In genomic region chr4:40367451-40367850, GRCh38 we compare ENCODE assay signal across 29 cellular contexts. TPM values are rescaled to one million over a fixed set of nuclear protein-coding genes. Genes with fewer than 3 reads are reported as not detected.
DNase-seq lines count a peak whose midpoint lies in the region; ATAC-seq, FAIRE-seq and TF ChIP-seq lines count a peak whose summit lies in the region.
"Had no signal": no experiment of that assay in that cellular context is flagged by ENCODE, and none has a peak within 500 bp of the region (broad histone marks: within the 10 kb centered on the region; RNA-seq: fewer than 3 reads in every experiment).

No MANE protein-coding gene starts in this region.

- no peaks in the 10 kb centered on the region for H4K20me1 ChIP-seq in K562 (replicated peaks; ENCODE audit: control insufficient read depth, insufficient read depth, low read length)
- H4K20me1 ChIP-seq: BLaER1 treated with 17β-estradiol and CSF1 and Interleukin-3, amounts not matched to agents 10 nM and 100 nM had no signal

- H3K27me3 Mint-ChIP-seq in CD4-positive, alpha-beta memory T cell: peaks cover 0 to 5% of the 10 kb centered on the region in 2 donors
- no peaks in the 10 kb centered on the region for H3K27me3 Mint-ChIP-seq in stimulated activated naive B cell treated with anti-CD40 and anti-IgM and Interleukin-4, amounts not matched to agents 10 μg/mL and 1 μg/mL and 100 μg/mL, for 72 hours
- H3K27me3 Mint-ChIP-seq in immature natural killer cell (ENCODE audit: low read depth in 3 of 3): peaks cover 0 to 4% (median 0%) of the 10 kb centered on the region in 3 donors
- H3K27me3 Mint-ChIP-seq: CD4-positive, alpha-beta T cell had no signal

- POLR2A ChIA-PET in K562 (lab: Yijun Ruan, JAX): no interaction called here
- POLR2A ChIA-PET in CD4-positive, alpha-beta memory T cell (lab: Charles Lee; ENCODE audit: partially characterized antibody): no interaction called here

- CTCF ChIA-PET in K562 (lab: Yijun Ruan, JAX; ENCODE audit: low intra/inter-chr PET ratio): no interaction called here
- CTCF ChIA-PET in CD4-positive, alpha-beta memory T cell (lab: Charles Lee; ENCODE audit: partially characterized antibody): no interaction called here

- H3K27me3 ChIP-seq in K562 (ENCODE audit: control insufficient read depth in 2 of 2, insufficient read depth in 2 of 2, low read length in 2 of 2) (peaks cover 24 to 36% of the 10 kb centered on the region in 2 experiments), small intestine (ENCODE audit: control insufficient read depth in 2 of 2, insufficient read depth in 2 of 2, low read length in 2 of 2) (peaks cover 0 to 2% of the 10 kb centered on the region in 2 donors)
- H3K27me3 ChIP-seq in CD4-positive, alpha-beta memory T cell (ENCODE audit: insufficient read depth, low read length): no peaks in the 10 kb centered on the region
- H3K27me3 ChIP-seq: BLaER1 treated with 17β-estradiol and CSF1 and Interleukin-3, amounts not matched to agents 10 nM and 100 nM had no signal

- no peak overlapping the region for H3K27ac Mint-ChIP-seq in CD4-positive, alpha-beta memory T cell
- H3K27ac Mint-ChIP-seq in stimulated activated naive B cell treated with anti-CD40 and anti-IgM and Interleukin-4, amounts not matched to agents 10 μg/mL and 1 μg/mL and 100 μg/mL, for 72 hours: no peak overlapping the region
- H3K27ac Mint-ChIP-seq in immature natural killer cell: no peak overlapping the region
- H3K27ac Mint-ChIP-seq: CD4-positive, alpha-beta T cell had no signal

- intact Hi-C loops in K562 (cut with micrococcal nuclease): no loop called here
- intact Hi-C loops in CD4-positive, alpha-beta memory T cell (cut with micrococcal nuclease): no loop called here

- H3K4me2 ChIP-seq in K562 (ENCODE audit: insufficient read depth, low read length): no peak overlapping the region
- H3K4me2 ChIP-seq: BLaER1 treated with 17β-estradiol and CSF1 and Interleukin-3, amounts not matched to agents 10 nM and 100 nM had no signal

- H3K9me1 ChIP-seq in K562 (ENCODE audit: control insufficient read depth, insufficient read depth, low read length): no peaks in the 10 kb centered on the region

- no peak for TF ChIP-seq RAD21 in K562 (CRISPR knock-in tag; conservative IDR thresholded peaks at IDR 0.05 in 1 of 2, IDR thresholded peaks at IDR 0.05 in 1 of 2)

- no peak overlapping the region for H2AFZ ChIP-seq in K562 (ENCODE audit: low read depth, low read length)

- no peaks in the 10 kb centered on the region for H3K79me2 ChIP-seq in K562 (ENCODE audit: control insufficient read depth, insufficient read depth, low read length)

- H3K36me3 Mint-ChIP-seq in CD4-positive, alpha-beta memory T cell: no peaks in the 10 kb centered on the region
- H3K36me3 Mint-ChIP-seq in stimulated activated naive B cell treated with anti-CD40 and anti-IgM and Interleukin-4, amounts not matched to agents 10 μg/mL and 1 μg/mL and 100 μg/mL, for 72 hours: no peaks in the 10 kb centered on the region
- H3K36me3 Mint-ChIP-seq in immature natural killer cell: no peaks in the 10 kb centered on the region

- ATAC-seq in K562 (no peak), left lobe of liver (peak; percentile 78), GM18861 (IDR thresholded peaks at IDR 0.05; ENCODE audit: unreplicated experiment) (no peak)
- no peak for ATAC-seq in stimulated activated naive B cell treated with anti-CD40 and anti-IgM and Interleukin-4, amounts not matched to agents 10 μg/mL and 1 μg/mL and 100 μg/mL, for 72 hours (replicated peaks)
- ATAC-seq: HCT116 had no signal

- in situ Hi-C loops in K562 (cut with MboI): no loop called here

- H3K36me3 ChIP-seq in K562 (ENCODE audit: control insufficient read depth, insufficient read depth, low read length): no peaks in the 10 kb centered on the region
- no peaks in the 10 kb centered on the region for H3K36me3 ChIP-seq in small intestine (ENCODE audit: control insufficient read depth in 2 of 2, insufficient read depth in 2 of 2, low read length in 2 of 2)
- H3K36me3 ChIP-seq in CD4-positive, alpha-beta memory T cell (ENCODE audit: insufficient read depth, low read length): no peaks in the 10 kb centered on the region
- H3K36me3 ChIP-seq: BLaER1 treated with 17β-estradiol and CSF1 and Interleukin-3, amounts not matched to agents 10 nM and 100 nM had no signal

- H3K4me3 ChIP-seq in K562: no peak overlapping the region
- no peak overlapping the region for H3K4me3 ChIP-seq in small intestine (ENCODE audit: low read depth in 1 of 2, low read length in 2 of 2)
- no peak overlapping the region for H3K4me3 ChIP-seq in CD4-positive, alpha-beta memory T cell (ENCODE audit: low read length in 2 of 2)
- H3K4me3 ChIP-seq: BLaER1 treated with 17β-estradiol and CSF1 and Interleukin-3, amounts not matched to agents 10 nM and 100 nM; SK-N-MC had no signal

- H3K4me1 ChIP-seq in K562 (replicated peaks in 1 of 2; ENCODE audit: control insufficient read depth in 2 of 2, insufficient read depth in 2 of 2, low read length in 2 of 2) (no peaks in the 10 kb centered on the region), small intestine (ENCODE audit: control insufficient read depth in 2 of 2, insufficient read depth in 1 of 2, low read depth in 1 of 2, low read length in 1 of 2) (peaks cover 0 to 10% of the 10 kb centered on the region in 2 donors)
- no peaks in the 10 kb centered on the region for H3K4me1 ChIP-seq in CD4-positive, alpha-beta memory T cell (ENCODE audit: insufficient read depth, low read length)

- H3K4me1 Mint-ChIP-seq in CD4-positive, alpha-beta memory T cell: no peaks in the 10 kb centered on the region
- H3K4me1 Mint-ChIP-seq in stimulated activated naive B cell treated with anti-CD40 and anti-IgM and Interleukin-4, amounts not matched to agents 10 μg/mL and 1 μg/mL and 100 μg/mL, for 72 hours: peaks cover 0 to 5% of the 10 kb centered on the region in 2 donors
- no peaks in the 10 kb centered on the region for H3K4me1 Mint-ChIP-seq in immature natural killer cell

- DNase-seq in GM04503 (ENCODE audit: low read depth) (peak; percentile 11), K562 (ENCODE audit: extremely low read depth in 1 of 4, low spot score in 3 of 4) (no peak), left lobe of liver (ENCODE audit: low spot score) (peak; percentile 76), small intestine (peak; percentile 28), immature natural killer cell (no peak)
- DNase-seq in CD4-positive, alpha-beta memory T cell: no peak
- no peak for DNase-seq in stimulated activated naive B cell treated with anti-CD40 and anti-IgM and Interleukin-4, amounts not matched to agents 10 μg/mL and 1 μg/mL and 100 μg/mL, for 72 hours
- DNase-seq: AML-193; CD4-positive, alpha-beta T cell; COR-L47; DMS79 treated with DMSO at 0.1 percent for 48 hours; GF-D8; Kasumi-1; MV-4-11; NCI-H1105; NCI-H146; NCI-H2029; NCI-H446; NCI-H524 treated with DMSO at 0.1 percent for 48 hours; NCI-H774; SIG-M5 had no signal

- TF ChIP-seq CTCF in K562 (IDR thresholded peaks at IDR 0.05 in 2 of 3, conservative IDR thresholded peaks at IDR 0.05 in 1 of 3; ENCODE audit: insufficient read depth in 2 of 3, low read depth in 1 of 3, low read length in 3 of 3): no peak

- H3K4me3 Mint-ChIP-seq in CD4-positive, alpha-beta memory T cell: no peak overlapping the region
- no peak overlapping the region for H3K4me3 Mint-ChIP-seq in stimulated activated naive B cell treated with anti-CD40 and anti-IgM and Interleukin-4, amounts not matched to agents 10 μg/mL and 1 μg/mL and 100 μg/mL, for 72 hours
- no peak overlapping the region for H3K4me3 Mint-ChIP-seq in immature natural killer cell
- H3K4me3 Mint-ChIP-seq: CD4-positive, alpha-beta T cell had no signal

- no peak for TF ChIP-seq POLR2A in K562 (conservative IDR thresholded peaks at IDR 0.05)

- H3K9ac ChIP-seq in K562 (ENCODE audit: insufficient read depth in 1 of 2, low read depth in 2 of 2, low read length in 2 of 2): no peak overlapping the region
- H3K9ac ChIP-seq: BLaER1 treated with 17β-estradiol and CSF1 and Interleukin-3, amounts not matched to agents 10 nM and 100 nM had no signal

- no peak for TF ChIP-seq EP300 in K562 (IDR thresholded peaks at IDR 0.05; ENCODE audit: low read length)

- no peak overlapping the region for H3K27ac ChIP-seq in K562 (ENCODE audit: extremely low read depth, low read depth, low read length)
- no peak overlapping the region for H3K27ac ChIP-seq in small intestine (ENCODE audit: low read depth in 1 of 2, low read length in 1 of 2)
- no peak overlapping the region for H3K27ac ChIP-seq in CD4-positive, alpha-beta memory T cell (ENCODE audit: low read depth, low read length)
- H3K27ac ChIP-seq: BLaER1 treated with 17β-estradiol and CSF1 and Interleukin-3, amounts not matched to agents 10 nM and 100 nM; HL-60; SK-N-MC had no signal

- peaks cover 0 to 4% (median 0%) of the 10 kb centered on the region in 8 donors for H3K9me3 Mint-ChIP-seq in CD4-positive, alpha-beta memory T cell
- H3K9me3 Mint-ChIP-seq in stimulated activated naive B cell treated with anti-CD40 and anti-IgM and Interleukin-4, amounts not matched to agents 10 μg/mL and 1 μg/mL and 100 μg/mL, for 72 hours: no peaks in the 10 kb centered on the region
- no peaks in the 10 kb centered on the region for H3K9me3 Mint-ChIP-seq in immature natural killer cell
- H3K9me3 Mint-ChIP-seq: CD4-positive, alpha-beta T cell had no signal

- whole genome bisulfite sequencing in K562 (ENCODE audit: insufficient coverage, low coverage, missing lambda C conversion rate): 0% methylated on average over 4 of the region's 4 CpGs
- WGBS in small intestine, 3 donors: 70 to 77% (median 71%) methylated on average over 4 of the region's 4 CpGs

- BruUV-seq in K562 (replicated peaks; lab: Mats Ljungman, UMichigan): no TSS peak

- FAIRE-seq in K562 (lab: Jason Lieb, UNC) (no peak), small intestine (lab: Jason Lieb, UNC) (no peak)
- FAIRE-seq: A204.1, GM12892, RCC 7860 had no signal

- H3K9me3 ChIP-seq in K562 (replicated peaks; ENCODE audit: control insufficient read depth, insufficient read depth, low read depth, low read length) (no peaks in the 10 kb centered on the region), small intestine (ENCODE audit: control insufficient read depth, low read depth) (no peaks in the 10 kb centered on the region)
- no peaks in the 10 kb centered on the region for H3K9me3 ChIP-seq in CD4-positive, alpha-beta memory T cell (ENCODE audit: control insufficient read depth in 1 of 2, low read length in 2 of 2)
- H3K9me3 ChIP-seq: BLaER1 treated with 17β-estradiol and CSF1 and Interleukin-3, amounts not matched to agents 10 nM and 100 nM had no signal

RNA-seq across cellular contexts. Expression of gene CHRNA9, which starts 32.3 kb away (rescaled TPM):
- not detected in 2 replicates for total RNA-seq in K562 (2011; cell fraction: chromatin; rRNA removed; ENCODE audit: low replicate concordance)
- total RNA-seq in K562 (2011; cell fraction: nucleolus; rRNA removed): not detected in 2 replicates
- not detected in 2 replicates for total RNA-seq in K562 (2011; cell fraction: nucleoplasm; rRNA removed)
- total RNA-seq in K562 (2014; rRNA removed) (not detected in 2 replicates), K562 (2014; rRNA removed; fragmentation: Illumina TruSeq; extraction: Trizol) (not detected in 2 replicates), K562 (2015; rRNA removed; fragmentation: Illumina TruSeq; extraction: Trizol) (not detected in 2 replicates), K562 (2021) (not detected in 2 replicates), left lobe of liver (not detected)
- polyA plus RNA-seq in K562 (2011; rRNA removed) (not detected in 2 replicates), K562 (2014; fragmentation: Illumina TruSeq; extraction: Trizol) (not detected in 2 replicates), K562 (2014; fragmentation: Nextera tagmentation; extraction: Ambion mirVana) (not detected), K562 (2014; rRNA removed) (not detected in 2 replicates), small intestine (under 1 TPM in 1 of 3 donors, not detected in 2; 0.01 TPM), immature natural killer cell (not detected)
- not detected in 2 replicates for polyA plus RNA-seq in K562 (2011; cell fraction: cytosol; rRNA removed)
- polyA plus RNA-seq in K562 (2011; cell fraction: nucleus; rRNA removed): not detected in 2 replicates
- not detected in 2 replicates for polyA plus RNA-seq in K562 (2012)
- polyA minus RNA-seq in K562 (2011; rRNA and poly(A)+ RNA removed): not detected in 2 replicates
- polyA minus RNA-seq in K562 (2011; cell fraction: cytosol; rRNA and poly(A)+ RNA removed): 0.55 and 0.76 TPM in 2 replicates
- not detected in 2 replicates for polyA minus RNA-seq in K562 (2011; cell fraction: nucleus; rRNA and poly(A)+ RNA removed)
- total RNA-seq in CD4-positive, alpha-beta memory T cell: not detected
- not detected for polyA plus RNA-seq in CD4-positive, alpha-beta memory T cell
- total RNA-seq: CD4-positive, alpha-beta T cell had no signal

Comparison
In these comparisons a context has a peak if more than half of its experiments do, and no peak if none do; other contexts are left out.
1. DNase-seq: peak in GM04503 (single experiment), left lobe of liver (single experiment) and small intestine (single experiment); none in K562 (0 of 4), CD4-positive, alpha-beta memory T cell (0 of 5), stimulated activated naive B cell treated with anti-CD40 and anti-IgM and Interleukin-4, amounts not matched to agents 10 μg/mL and 1 μg/mL and 100 μg/mL, for 72 hours (single experiment) and immature natural killer cell (0 of 3).